25 cellular contexts compared by ENCODE assay signal in genomic region chr7:13231216-13231615, GRCh38.
"Had no signal": no experiment of that assay in that cellular context is flagged by ENCODE, and none has a peak within 500 bp of the region (broad histone marks: within the 10 kb centered on the region; RNA-seq: fewer than 3 reads in every experiment).

No MANE protein-coding gene starts in this region.

- H3K27ac Mint-ChIP-seq: dendritic cell treated with granulocyte-macrophage colony-stimulating factor and Interleukin-4, amounts not matched to agents 40 ng/mL and 50 ng/mL, for 4 days; naive thymus-derived CD4-positive, alpha-beta T cell; nephron; progenitor cell of endocrine pancreas; stimulated activated effector memory CD8-positive, alpha-beta T cell treated with anti-CD3 and anti-CD28 coated beads, Interleukin-12 subunit alpha, Interleukin-12 subunit beta, amount 100 ng/mL, for 72 hours; type B pancreatic cell had no signal

- H3K36me3 ChIP-seq: colonic mucosa, esophagus squamous epithelium, right atrium auricular region, sigmoid colon, stomach, tibial artery had no signal

- DNase-seq: colonic mucosa; effector memory CD4-positive, alpha-beta T cell; erythroblast; esophagus squamous epithelium; foreskin melanocyte; hypothalamus; mesenchymal stem cell; midbrain; naive thymus-derived CD4-positive, alpha-beta T cell; sigmoid colon; stimulated activated CD4-positive, alpha-beta T cell treated with anti-CD3 and anti-CD28 coated beads, Interleukin-2, amount 100 ng/mL, for 24 hours; stimulated activated CD4-positive, alpha-beta T cell treated with anti-CD3 and anti-CD28 coated beads, Interleukin-4, amount 100 ng/mL, for 24 hours; stimulated activated naive CD4-positive, alpha-beta T cell treated with Interleukin-2 at 50 U/mL for 16 hours; stomach; testis; tibial artery had no signal

- H3K36me3 Mint-ChIP-seq: naive thymus-derived CD4-positive, alpha-beta T cell; stimulated activated effector memory CD8-positive, alpha-beta T cell treated with anti-CD3 and anti-CD28 coated beads, Interleukin-12 subunit alpha, Interleukin-12 subunit beta, amount 100 ng/mL, for 72 hours; type B pancreatic cell had no signal

- H3K4me3 ChIP-seq: colonic mucosa, esophagus squamous epithelium, lung, right atrium auricular region, sigmoid colon, stomach, testis, tibial artery had no signal

- H3K4me1 ChIP-seq: colonic mucosa, esophagus squamous epithelium, parathyroid adenoma, right atrium auricular region, sigmoid colon, stomach, testis, tibial artery had no signal

- H3K9me3 ChIP-seq: colonic mucosa, esophagus squamous epithelium, right atrium auricular region, sigmoid colon, stomach, testis, tibial artery had no signal

- H3K79me2 ChIP-seq: parathyroid adenoma had no signal

- H3K27me3 Mint-ChIP-seq: central memory CD8-positive, alpha-beta T cell; dendritic cell treated with granulocyte-macrophage colony-stimulating factor and Interleukin-4, amounts not matched to agents 40 ng/mL and 50 ng/mL, for 4 days; progenitor cell of endocrine pancreas; type B pancreatic cell had no signal

- H3K4me1 Mint-ChIP-seq: central memory CD8-positive, alpha-beta T cell; naive thymus-derived CD4-positive, alpha-beta T cell; nephron; stimulated activated effector memory CD8-positive, alpha-beta T cell treated with anti-CD3 and anti-CD28 coated beads, Interleukin-12 subunit alpha, Interleukin-12 subunit beta, amount 100 ng/mL, for 72 hours had no signal

- ATAC-seq: naive thymus-derived CD4-positive, alpha-beta T cell; stimulated activated effector memory CD8-positive, alpha-beta T cell treated with anti-CD3 and anti-CD28 coated beads, Interleukin-12 subunit alpha, Interleukin-12 subunit beta, amount 100 ng/mL, for 72 hours had no signal

- H3K9me3 Mint-ChIP-seq: central memory CD8-positive, alpha-beta T cell; dendritic cell treated with granulocyte-macrophage colony-stimulating factor and Interleukin-4, amounts not matched to agents 40 ng/mL and 50 ng/mL, for 4 days; nephron; stimulated activated effector memory CD8-positive, alpha-beta T cell treated with anti-CD3 and anti-CD28 coated beads, Interleukin-12 subunit alpha, Interleukin-12 subunit beta, amount 100 ng/mL, for 72 hours; type B pancreatic cell had no signal

- H3K9ac ChIP-seq: parathyroid adenoma had no signal

- H3K4me3 Mint-ChIP-seq: central memory CD8-positive, alpha-beta T cell; dendritic cell treated with granulocyte-macrophage colony-stimulating factor and Interleukin-4, amounts not matched to agents 40 ng/mL and 50 ng/mL, for 4 days; naive thymus-derived CD4-positive, alpha-beta T cell; nephron; stimulated activated effector memory CD8-positive, alpha-beta T cell treated with anti-CD3 and anti-CD28 coated beads, Interleukin-12 subunit alpha, Interleukin-12 subunit beta, amount 100 ng/mL, for 72 hours; type B pancreatic cell had no signal

- H3K27me3 ChIP-seq: colonic mucosa, esophagus squamous epithelium, right atrium auricular region, sigmoid colon, stomach, testis, tibial artery had no signal

- H3K27ac ChIP-seq: colonic mucosa, esophagus squamous epithelium, parathyroid adenoma, right atrium auricular region, sigmoid colon, stomach, testis, tibial artery had no signal

- H2AFZ ChIP-seq: parathyroid adenoma had no signal
